Comparison of ENCODE assay signal across 9 cellular contexts in genomic region chr11:34840736-34841386, GRCh38.
A peak's percentile ranks its signal among the peaks of the same experiment; 100 is the strongest.
DNase-seq lines count a peak whose midpoint lies in the region; ATAC-seq and TF ChIP-seq lines count a peak whose summit lies in the region.
"Had no signal": no experiment of that assay in that cellular context is flagged by ENCODE, and none has a peak within 500 bp of the region (broad histone marks: within the 10 kb centered on the region; RNA-seq: fewer than 3 reads in every experiment).

No MANE protein-coding gene starts in this region.

- no peak overlapping the region for H3K27ac Mint-ChIP-seq in activated naive CD4-positive, alpha-beta T cell treated with anti-CD3 and anti-CD28 coated beads, Interleukin-2, amount 10 ng/mL, durations not matched to agents 7 days and 5 days
- H3K27ac Mint-ChIP-seq in activated T-helper 2 cell treated with anti-CD3 and anti-CD28 coated beads, Interferon-gamma antibody, Interleukin-2, Interleukin-4, amounts not matched to agents 10 μg/mL and 5 μg/mL and 100 μg/mL, durations not matched to agents 14 hours and 24 hours and 36 hours, result no peak overlapping the region

- intact Hi-C loops in left colon (cut with DNase I, micrococcal nuclease), result no loop called here
- intact Hi-C loops in activated T-helper 2 cell treated with anti-CD3 and anti-CD28 coated beads, Interferon-gamma antibody, Interleukin-2, Interleukin-4, amounts not matched to agents 10 μg/mL and 5 μg/mL and 100 μg/mL, durations not matched to agents 14 hours and 24 hours and 36 hours (cut with micrococcal nuclease), result no loop called here
- intact Hi-C loops in posterior vena cava (cut with DNase I), result no loop called here

- no peak overlapping the region for H3K4me3 Mint-ChIP-seq in activated naive CD4-positive, alpha-beta T cell treated with anti-CD3 and anti-CD28 coated beads, Interleukin-2, amount 10 ng/mL, durations not matched to agents 7 days and 5 days
- no peak overlapping the region for H3K4me3 Mint-ChIP-seq in activated T-helper 2 cell treated with anti-CD3 and anti-CD28 coated beads, Interferon-gamma antibody, Interleukin-2, Interleukin-4, amounts not matched to agents 10 μg/mL and 5 μg/mL and 100 μg/mL, durations not matched to agents 14 hours and 24 hours and 36 hours (ENCODE audit: low read depth)
- H3K4me3 Mint-ChIP-seq: activated naive CD4-positive, alpha-beta T cell treated with anti-CD3 and anti-CD28 coated beads, Interleukin-2, amount 50 U/mL, for 24 hours had no signal

- peak; percentile 6 for DNase-seq in activated T-cell treated with anti-CD3 and anti-CD28 coated beads for 48 hours (ENCODE audit: low read depth)
- DNase-seq in activated T-cell treated with anti-CD3 and anti-CD28 coated beads, Interleukin-2, amount 50 U/mL, for 1 hour, result no peak
- DNase-seq in HFF-Myc (ENCODE audit: extremely low read depth, low read depth), result peak; percentile 10
- peak; percentile 93 for DNase-seq in MV-4-11 (lab: John Stamatoyannopoulos, UW)
- peak; percentile 24 for DNase-seq in activated naive CD4-positive, alpha-beta T cell treated with anti-CD3 and anti-CD28 coated beads, Interleukin-2, amount 10 ng/mL, durations not matched to agents 7 days and 5 days
- peak; percentile 32 to 66 for DNase-seq in left colon
- no peak for DNase-seq in activated T-helper 2 cell treated with anti-CD3 and anti-CD28 coated beads, Interferon-gamma antibody, Interleukin-2, Interleukin-4, amounts not matched to agents 10 μg/mL and 5 μg/mL and 100 μg/mL, durations not matched to agents 14 hours and 24 hours and 36 hours (ENCODE audit: low spot score)
- DNase-seq in posterior vena cava (ENCODE audit: low spot score), result no peak

- H3K9me3 Mint-ChIP-seq in activated naive CD4-positive, alpha-beta T cell treated with anti-CD3 and anti-CD28 coated beads, Interleukin-2, amount 10 ng/mL, durations not matched to agents 7 days and 5 days, result no peaks in the 10 kb centered on the region
- H3K9me3 Mint-ChIP-seq in activated T-helper 2 cell treated with anti-CD3 and anti-CD28 coated beads, Interferon-gamma antibody, Interleukin-2, Interleukin-4, amounts not matched to agents 10 μg/mL and 5 μg/mL and 100 μg/mL, durations not matched to agents 14 hours and 24 hours and 36 hours, result no peaks in the 10 kb centered on the region
- H3K9me3 Mint-ChIP-seq: activated naive CD4-positive, alpha-beta T cell treated with anti-CD3 and anti-CD28 coated beads, Interleukin-2, amount 50 U/mL, for 24 hours had no signal

- CTCF ChIA-PET in activated naive CD4-positive, alpha-beta T cell treated with anti-CD3 and anti-CD28 coated beads, Interleukin-2, amount 10 ng/mL, durations not matched to agents 7 days and 5 days (lab: Charles Lee), result interaction anchor here (0.8 to 1.1 kb wide), 3 partner anchors 49 to 255 kb away, joined by 3 to 4 read pairs (median 3); no protein-coding TSS in a partner anchor

- TF ChIP-seq CTCF in HFF-Myc (IDR thresholded peaks at IDR 0.05; ENCODE audit: low read depth, low read length, missing control alignments), result peak; percentile 69

- ATAC-seq in left colon, result peak; percentile 95

- H3K4me1 Mint-ChIP-seq in activated naive CD4-positive, alpha-beta T cell treated with anti-CD3 and anti-CD28 coated beads, Interleukin-2, amount 10 ng/mL, durations not matched to agents 7 days and 5 days, result no peaks in the 10 kb centered on the region
- no peaks in the 10 kb centered on the region for H3K4me1 Mint-ChIP-seq in activated T-helper 2 cell treated with anti-CD3 and anti-CD28 coated beads, Interferon-gamma antibody, Interleukin-2, Interleukin-4, amounts not matched to agents 10 μg/mL and 5 μg/mL and 100 μg/mL, durations not matched to agents 14 hours and 24 hours and 36 hours (ENCODE audit: low read depth)
- H3K4me1 Mint-ChIP-seq: activated naive CD4-positive, alpha-beta T cell treated with anti-CD3 and anti-CD28 coated beads, Interleukin-2, amount 50 U/mL, for 24 hours had no signal

- H3K4me3 ChIP-seq in HFF-Myc (replicated peaks; ENCODE audit: low read depth, low read length), result no peak overlapping the region

- H3K36me3 Mint-ChIP-seq in activated naive CD4-positive, alpha-beta T cell treated with anti-CD3 and anti-CD28 coated beads, Interleukin-2, amount 10 ng/mL, durations not matched to agents 7 days and 5 days, result no peaks in the 10 kb centered on the region
- no peaks in the 10 kb centered on the region for H3K36me3 Mint-ChIP-seq in activated T-helper 2 cell treated with anti-CD3 and anti-CD28 coated beads, Interferon-gamma antibody, Interleukin-2, Interleukin-4, amounts not matched to agents 10 μg/mL and 5 μg/mL and 100 μg/mL, durations not matched to agents 14 hours and 24 hours and 36 hours (ENCODE audit: low read depth)
- H3K36me3 Mint-ChIP-seq: activated naive CD4-positive, alpha-beta T cell treated with anti-CD3 and anti-CD28 coated beads, Interleukin-2, amount 50 U/mL, for 24 hours had no signal

- peaks cover 17% of the 10 kb centered on the region for H3K27me3 Mint-ChIP-seq in activated naive CD4-positive, alpha-beta T cell treated with anti-CD3 and anti-CD28 coated beads, Interleukin-2, amount 10 ng/mL, durations not matched to agents 7 days and 5 days
- H3K27me3 Mint-ChIP-seq in activated T-helper 2 cell treated with anti-CD3 and anti-CD28 coated beads, Interferon-gamma antibody, Interleukin-2, Interleukin-4, amounts not matched to agents 10 μg/mL and 5 μg/mL and 100 μg/mL, durations not matched to agents 14 hours and 24 hours and 36 hours (ENCODE audit: low read depth), result peaks cover 25% of the 10 kb centered on the region

Comparison
In these comparisons a context has a peak if more than half of its experiments do, and no peak if none do; other contexts are left out.
1. DNase-seq: peak in activated T-cell treated with anti-CD3 and anti-CD28 coated beads for 48 hours (single experiment), HFF-Myc (single experiment), MV-4-11 (single experiment), activated naive CD4-positive, alpha-beta T cell treated with anti-CD3 and anti-CD28 coated beads, Interleukin-2, amount 10 ng/mL, durations not matched to agents 7 days and 5 days (single experiment) and left colon (2 of 2); none in activated T-cell treated with anti-CD3 and anti-CD28 coated beads, Interleukin-2, amount 50 U/mL, for 1 hour (single experiment), activated T-helper 2 cell treated with anti-CD3 and anti-CD28 coated beads, Interferon-gamma antibody, Interleukin-2, Interleukin-4, amounts not matched to agents 10 μg/mL and 5 μg/mL and 100 μg/mL, durations not matched to agents 14 hours and 24 hours and 36 hours (single experiment) and posterior vena cava (single experiment).